Comparison of ENCODE assay signal across 9 cellular contexts in genomic region chr10:26486304-26486703, GRCh38. TPM values are rescaled to one million over a fixed set of nuclear protein-coding genes. Genes with fewer than 3 reads are reported as not detected.
DNase-seq lines count a peak whose midpoint lies in the region; ATAC-seq and TF ChIP-seq lines count a peak whose summit lies in the region.
"Had no signal": no experiment of that assay in that cellular context is flagged by ENCODE, and none has a peak within 500 bp of the region (broad histone marks: within the 10 kb centered on the region; RNA-seq: fewer than 3 reads in every experiment).

No MANE protein-coding gene starts in this region.

- no peaks in the 10 kb centered on the region for H3K9me3 ChIP-seq in right cardiac atrium (ENCODE audit: control insufficient read depth, low read length)
- H3K9me3 ChIP-seq in tibial artery: no peaks in the 10 kb centered on the region

- no peaks in the 10 kb centered on the region for H3K9me3 Mint-ChIP-seq in activated CD4-positive, alpha-beta T cell treated with anti-CD3 and anti-CD28 coated beads, Interleukin-2, amount 10 ng/mL, durations not matched to agents 7 days and 5 days
- H3K9me3 Mint-ChIP-seq in activated T-helper 2 cell treated with anti-CD3 and anti-CD28 coated beads, Interferon-gamma antibody, Interleukin-2, Interleukin-4, amounts not matched to agents 10 μg/mL and 5 μg/mL and 100 μg/mL, durations not matched to agents 14 hours and 24 hours and 36 hours: no peaks in the 10 kb centered on the region

- POLR2A ChIA-PET in activated CD4-positive, alpha-beta T cell treated with anti-CD3 and anti-CD28 coated beads, Interleukin-2, amount 10 ng/mL, durations not matched to agents 7 days and 5 days (lab: Charles Lee): no interaction called here

- no peaks in the 10 kb centered on the region for H3K36me3 ChIP-seq in tibial artery

- intact Hi-C loops in activated T-helper 2 cell treated with anti-CD3 and anti-CD28 coated beads, Interferon-gamma antibody, Interleukin-2, Interleukin-4, amounts not matched to agents 10 μg/mL and 5 μg/mL and 100 μg/mL, durations not matched to agents 14 hours and 24 hours and 36 hours (cut with micrococcal nuclease): loop anchor here (10.0 kb wide), 3 partner anchors 248 to 668 kb away; partner anchors contain the start of genes ANKRD26, MASTL and YME1L1
- intact Hi-C loops in right cardiac atrium (cut with DNase I) (no loop called here), tibial artery (cut with DNase I; ENCODE audit: low total_unique reads) (no loop called here)

- H3K4me3 Mint-ChIP-seq in activated CD4-positive, alpha-beta T cell treated with anti-CD3 and anti-CD28 coated beads, Interleukin-2, amount 10 ng/mL, durations not matched to agents 7 days and 5 days: peak overlapping the region; percentile 39
- H3K4me3 Mint-ChIP-seq in activated T-helper 2 cell treated with anti-CD3 and anti-CD28 coated beads, Interferon-gamma antibody, Interleukin-2, Interleukin-4, amounts not matched to agents 10 μg/mL and 5 μg/mL and 100 μg/mL, durations not matched to agents 14 hours and 24 hours and 36 hours (ENCODE audit: low read depth): peak overlapping the region; percentile 76

- CTCF ChIA-PET in activated CD4-positive, alpha-beta T cell treated with anti-CD3 and anti-CD28 coated beads, Interleukin-2, amount 10 ng/mL, durations not matched to agents 7 days and 5 days (lab: Charles Lee): interaction anchor here (0.6 to 0.7 kb wide), 3 partner anchors 23 to 516 kb away, joined by 3 read pairs; no protein-coding TSS in a partner anchor

- 36% methylated on average over 7 of the region's 7 CpGs for WGBS in right cardiac atrium

- no peak for DNase-seq in activated CD4-positive, alpha-beta T cell treated with anti-CD3 and anti-CD28 coated beads, Interleukin-2, amount 10 ng/mL, durations not matched to agents 7 days and 5 days
- no peak for DNase-seq in activated CD4-positive, alpha-beta T cell treated with anti-CD3 and anti-CD28 coated beads for 1 hour
- DNase-seq in activated T-helper 2 cell treated with anti-CD3 and anti-CD28 coated beads, Interferon-gamma antibody, Interleukin-2, Interleukin-4, amounts not matched to agents 10 μg/mL and 5 μg/mL and 100 μg/mL, durations not matched to agents 14 hours and 24 hours and 36 hours (ENCODE audit: low spot score): no peak
- DNase-seq in right cardiac atrium (peak in 2 of 3 donors; percentile 47 to 68), tibial artery (peak in 1 of 2 donors; percentile 46), cerebellum (ENCODE audit: low spot score) (no peak)
- no peak for DNase-seq in stimulated activated CD4-positive, alpha-beta T cell treated with anti-CD3 and anti-CD28 coated beads, Interleukin-2, amount 100 ng/mL, for 24 hours
- DNase-seq: NCI-H2171 had no signal

- TF ChIP-seq CTCF in tibial artery (IDR thresholded peaks at IDR 0.05): no peak

- ATAC-seq in right cardiac atrium (peak; percentile 85 to 90), esophagus mucosa (no peak)

- peaks cover 65% of the 10 kb centered on the region for H3K4me1 Mint-ChIP-seq in activated CD4-positive, alpha-beta T cell treated with anti-CD3 and anti-CD28 coated beads, Interleukin-2, amount 10 ng/mL, durations not matched to agents 7 days and 5 days
- H3K4me1 Mint-ChIP-seq in activated T-helper 2 cell treated with anti-CD3 and anti-CD28 coated beads, Interferon-gamma antibody, Interleukin-2, Interleukin-4, amounts not matched to agents 10 μg/mL and 5 μg/mL and 100 μg/mL, durations not matched to agents 14 hours and 24 hours and 36 hours (ENCODE audit: low read depth): peaks cover 56% of the 10 kb centered on the region

- H3K27ac Mint-ChIP-seq in activated CD4-positive, alpha-beta T cell treated with anti-CD3 and anti-CD28 coated beads, Interleukin-2, amount 10 ng/mL, durations not matched to agents 7 days and 5 days: peak overlapping the region; percentile 90
- H3K27ac Mint-ChIP-seq in activated T-helper 2 cell treated with anti-CD3 and anti-CD28 coated beads, Interferon-gamma antibody, Interleukin-2, Interleukin-4, amounts not matched to agents 10 μg/mL and 5 μg/mL and 100 μg/mL, durations not matched to agents 14 hours and 24 hours and 36 hours: peak overlapping the region; percentile 98

- peaks cover 25% of the 10 kb centered on the region for H3K36me3 Mint-ChIP-seq in activated CD4-positive, alpha-beta T cell treated with anti-CD3 and anti-CD28 coated beads, Interleukin-2, amount 10 ng/mL, durations not matched to agents 7 days and 5 days (ENCODE audit: low read depth)
- peaks cover 17% of the 10 kb centered on the region for H3K36me3 Mint-ChIP-seq in activated T-helper 2 cell treated with anti-CD3 and anti-CD28 coated beads, Interferon-gamma antibody, Interleukin-2, Interleukin-4, amounts not matched to agents 10 μg/mL and 5 μg/mL and 100 μg/mL, durations not matched to agents 14 hours and 24 hours and 36 hours (ENCODE audit: low read depth)

- H3K27me3 ChIP-seq in right cardiac atrium (ENCODE audit: control insufficient read depth, insufficient read depth): no peaks in the 10 kb centered on the region
- H3K27me3 ChIP-seq in tibial artery: no peaks in the 10 kb centered on the region

- H3K27ac ChIP-seq in right cardiac atrium (ENCODE audit: low read length) (peak overlapping the region; percentile 75), tibial artery (peak overlapping the region; percentile 50 to 75)

- H3K4me3 ChIP-seq in right cardiac atrium (ENCODE audit: low read length) (no peak overlapping the region), tibial artery (no peak overlapping the region)

- H3K27me3 Mint-ChIP-seq in activated CD4-positive, alpha-beta T cell treated with anti-CD3 and anti-CD28 coated beads, Interleukin-2, amount 10 ng/mL, durations not matched to agents 7 days and 5 days: no peaks in the 10 kb centered on the region
- no peaks in the 10 kb centered on the region for H3K27me3 Mint-ChIP-seq in activated T-helper 2 cell treated with anti-CD3 and anti-CD28 coated beads, Interferon-gamma antibody, Interleukin-2, Interleukin-4, amounts not matched to agents 10 μg/mL and 5 μg/mL and 100 μg/mL, durations not matched to agents 14 hours and 24 hours and 36 hours (ENCODE audit: low read depth)

- H3K4me1 ChIP-seq in right cardiac atrium (ENCODE audit: control insufficient read depth, insufficient read depth, low read length): peaks cover 3% of the 10 kb centered on the region
- peaks cover 0 to 41% (median 10%) of the 10 kb centered on the region in 4 donors for H3K4me1 ChIP-seq in tibial artery

RNA-seq across cellular contexts. Expression of gene APBB1IP, which starts 48.2 kb away (rescaled TPM):
- 10 to 100 TPM; 78.4 to 92.2 TPM for total RNA-seq in activated CD4-positive, alpha-beta T cell treated with anti-CD3 and anti-CD28 coated beads, Interleukin-2, amount 10 ng/mL, durations not matched to agents 7 days and 5 days
- total RNA-seq in activated T-helper 2 cell treated with anti-CD3 and anti-CD28 coated beads, Interferon-gamma antibody, Interleukin-2, Interleukin-4, amounts not matched to agents 10 μg/mL and 5 μg/mL and 100 μg/mL, durations not matched to agents 14 hours and 24 hours and 36 hours: 45.2 and 47.4 TPM in 2 replicates
- total RNA-seq in right cardiac atrium: 1 to 10 TPM; 5.2 to 8.4 (median 6.9) TPM
- 2.8 TPM for polyA plus RNA-seq in right cardiac atrium
- total RNA-seq in cerebellum: 1.6 TPM
- total RNA-seq in esophagus mucosa: 1.4 TPM

Comparison
In these comparisons a context has a peak if more than half of its experiments do, and no peak if none do; other contexts are left out.
1. DNase-seq: peak in right cardiac atrium (2 of 3); none in activated CD4-positive, alpha-beta T cell treated with anti-CD3 and anti-CD28 coated beads, Interleukin-2, amount 10 ng/mL, durations not matched to agents 7 days and 5 days (single experiment), activated CD4-positive, alpha-beta T cell treated with anti-CD3 and anti-CD28 coated beads for 1 hour (single experiment), activated T-helper 2 cell treated with anti-CD3 and anti-CD28 coated beads, Interferon-gamma antibody, Interleukin-2, Interleukin-4, amounts not matched to agents 10 μg/mL and 5 μg/mL and 100 μg/mL, durations not matched to agents 14 hours and 24 hours and 36 hours (single experiment), cerebellum (single experiment) and stimulated activated CD4-positive, alpha-beta T cell treated with anti-CD3 and anti-CD28 coated beads, Interleukin-2, amount 100 ng/mL, for 24 hours (0 of 2).